ENCODE assay signal across 16 cellular contexts in genomic region chr20:59039233-59039632, GRCh38. TPM values are rescaled to one million over a fixed set of nuclear protein-coding genes. Genes with fewer than 3 reads are reported as not detected.
DNase-seq lines count a peak whose midpoint lies in the region; ATAC-seq and TF ChIP-seq lines count a peak whose summit lies in the region.
"Had no signal": no experiment of that assay in that cellular context is flagged by ENCODE, and none has a peak within 500 bp of the region (broad histone marks: within the 10 kb centered on the region; RNA-seq: fewer than 3 reads in every experiment).

No MANE protein-coding gene starts in this region.

- TF ChIP-seq CTCF in HFFc6 (IDR thresholded peaks at IDR 0.05): no peak
- TF ChIP-seq CTCF in fibroblast of mammary gland (conservative IDR thresholded peaks at IDR 0.05; ENCODE audit: control insufficient read depth, insufficient read depth, low read depth, low read length): no peak

- H3K36me3 Mint-ChIP-seq in HFFc6 (ENCODE audit: low read depth): peaks cover 48% of the 10 kb centered on the region
- H3K36me3 Mint-ChIP-seq in activated T-helper 1 cell treated with anti-CD3 and anti-CD28 coated beads, Interleukin-12 subunit alpha, Interleukin-12 subunit beta, Interleukin-2, Interleukin-4 antibody, amounts not matched to agents 30 ng/mL and 10 ng/mL and 1 ng/mL, durations not matched to agents 14 hours and 24 hours and 36 hours (ENCODE audit: low read depth): peaks cover 47% of the 10 kb centered on the region

- no peak for ATAC-seq in GM19023 (IDR thresholded peaks at IDR 0.05; ENCODE audit: unreplicated experiment)
- ATAC-seq: lower lobe of right lung, T-helper 17 cell had no signal

- no peaks in the 10 kb centered on the region; the same call in 1 of the 2 replicates for H3K9me3 Mint-ChIP-seq in HFFc6
- no peaks in the 10 kb centered on the region for H3K9me3 Mint-ChIP-seq in activated T-helper 1 cell treated with anti-CD3 and anti-CD28 coated beads, Interleukin-12 subunit alpha, Interleukin-12 subunit beta, Interleukin-2, Interleukin-4 antibody, amounts not matched to agents 30 ng/mL and 10 ng/mL and 1 ng/mL, durations not matched to agents 14 hours and 24 hours and 36 hours

- H3K27ac Mint-ChIP-seq in HFFc6: 0 out of 2 replicates have a peak overlapping the region, but pooled peaks have one; percentile 16
- H3K27ac Mint-ChIP-seq in activated T-helper 1 cell treated with anti-CD3 and anti-CD28 coated beads, Interleukin-12 subunit alpha, Interleukin-12 subunit beta, Interleukin-2, Interleukin-4 antibody, amounts not matched to agents 30 ng/mL and 10 ng/mL and 1 ng/mL, durations not matched to agents 14 hours and 24 hours and 36 hours: peak overlapping the region; percentile 33

- H3K4me3 Mint-ChIP-seq in HFFc6: no peak overlapping the region
- peak overlapping the region; percentile 59 for H3K4me3 Mint-ChIP-seq in activated T-helper 1 cell treated with anti-CD3 and anti-CD28 coated beads, Interleukin-12 subunit alpha, Interleukin-12 subunit beta, Interleukin-2, Interleukin-4 antibody, amounts not matched to agents 30 ng/mL and 10 ng/mL and 1 ng/mL, durations not matched to agents 14 hours and 24 hours and 36 hours

- intact Hi-C loops in activated T-helper 1 cell treated with anti-CD3 and anti-CD28 coated beads, Interleukin-12 subunit alpha, Interleukin-12 subunit beta, Interleukin-2, Interleukin-4 antibody, amounts not matched to agents 30 ng/mL and 10 ng/mL and 1 ng/mL, durations not matched to agents 14 hours and 24 hours and 36 hours (cut with micrococcal nuclease): no loop called here

- peaks cover 45% of the 10 kb centered on the region for H3K4me1 Mint-ChIP-seq in HFFc6 (ENCODE audit: low read depth)
- H3K4me1 Mint-ChIP-seq in activated T-helper 1 cell treated with anti-CD3 and anti-CD28 coated beads, Interleukin-12 subunit alpha, Interleukin-12 subunit beta, Interleukin-2, Interleukin-4 antibody, amounts not matched to agents 30 ng/mL and 10 ng/mL and 1 ng/mL, durations not matched to agents 14 hours and 24 hours and 36 hours (ENCODE audit: low read depth): peaks cover 61% of the 10 kb centered on the region

- in situ Hi-C loops in G401 (cut with HindIII; ENCODE audit: low sequenced_read_pairs): no loop called here

- H3K27me3 ChIP-seq in H7 (ENCODE audit: control insufficient read depth, insufficient read depth, low read length): no peaks in the 10 kb centered on the region; the same call in 1 of the 2 replicates
- H3K27me3 ChIP-seq: esophagus squamous epithelium, Peyer's patch had no signal

- H3K4me3 ChIP-seq in fibroblast of mammary gland (ENCODE audit: control insufficient read depth, low read depth, low read length): no peak overlapping the region
- H3K4me3 ChIP-seq in H7 (ENCODE audit: insufficient read depth, low read depth, low read length): no peak overlapping the region
- H3K4me3 ChIP-seq: esophagus squamous epithelium, lower lobe of right lung had no signal

- DNase-seq in SIG-M5 treated with dmso at 0.1 percent for 504 hours (lab: John Stamatoyannopoulos, UW; ENCODE audit: unreplicated experiment): peak; percentile 13
- no peak for DNase-seq in SIG-M5 (lab: John Stamatoyannopoulos, UW)
- DNase-seq in HFFc6: no peak
- no peak for DNase-seq in activated T-helper 1 cell treated with anti-CD3 and anti-CD28 coated beads, Interleukin-12 subunit alpha, Interleukin-12 subunit beta, Interleukin-2, Interleukin-4 antibody, amounts not matched to agents 30 ng/mL and 10 ng/mL and 1 ng/mL, durations not matched to agents 14 hours and 24 hours and 36 hours (ENCODE audit: low spot score)
- peak; percentile 55 for DNase-seq in fibroblast of mammary gland (ENCODE audit: low read depth)
- DNase-seq in H7: no peak
- DNase-seq in G401 (ENCODE audit: low spot score): no peak
- DNase-seq: 8988T; activated CD4-positive, alpha-beta T cell treated with anti-CD3 and anti-CD28 coated beads for 48 hours; esophagus squamous epithelium; lower lobe of right lung; NCI-H1417 treated with DMSO at 0.1 percent for 48 hours; NCI-H446 treated with DMSO at 0.1 percent for 48 hours; Peyer's patch; T-helper 17 cell had no signal

- H3K36me3 ChIP-seq in H7 (replicated peaks; ENCODE audit: control insufficient read depth, insufficient read depth, low read length): peaks cover 5% of the 10 kb centered on the region

- no peaks in the 10 kb centered on the region; the same call in 1 of the 2 replicates for H3K27me3 Mint-ChIP-seq in HFFc6 (ENCODE audit: insufficient read depth)
- H3K27me3 Mint-ChIP-seq in activated T-helper 1 cell treated with anti-CD3 and anti-CD28 coated beads, Interleukin-12 subunit alpha, Interleukin-12 subunit beta, Interleukin-2, Interleukin-4 antibody, amounts not matched to agents 30 ng/mL and 10 ng/mL and 1 ng/mL, durations not matched to agents 14 hours and 24 hours and 36 hours (ENCODE audit: insufficient read depth): no peaks in the 10 kb centered on the region
- H3K27me3 Mint-ChIP-seq: T-helper 17 cell had no signal

RNA-seq across cellular contexts. Expression of gene PRELID3B, which starts 3.4 kb away (rescaled TPM):
- total RNA-seq in HFFc6 (2021; fragmentation: NEBNext Ultra II Directional; extraction: Animal tissue kit (Norgen Biotek cat#: 25700)): 10 to 100 TPM; 55.2 to 64.1 (median 59.8) TPM
- total RNA-seq in activated T-helper 1 cell treated with anti-CD3 and anti-CD28 coated beads, Interleukin-12 subunit alpha, Interleukin-12 subunit beta, Interleukin-2, Interleukin-4 antibody, amounts not matched to agents 30 ng/mL and 10 ng/mL and 1 ng/mL, durations not matched to agents 14 hours and 24 hours and 36 hours: 121 and 123 TPM in 2 replicates
- total RNA-seq in H7 (2014; rRNA removed; shearing (Covaris generic)): 29.5 and 36.3 TPM in 2 replicates
- total RNA-seq in G401 (2014; rRNA removed; shearing (Covaris generic)): 49.6 and 76.2 TPM in 2 replicates

RNA-seq across cellular contexts. Expression of gene ATP5F1E, which starts 7.1 kb away (rescaled TPM):
- total RNA-seq in HFFc6 (2021; fragmentation: NEBNext Ultra II Directional; extraction: Animal tissue kit (Norgen Biotek cat#: 25700)): 10 to 100 TPM; 75.0 to 91.4 (median 84.4) TPM
- total RNA-seq in activated T-helper 1 cell treated with anti-CD3 and anti-CD28 coated beads, Interleukin-12 subunit alpha, Interleukin-12 subunit beta, Interleukin-2, Interleukin-4 antibody, amounts not matched to agents 30 ng/mL and 10 ng/mL and 1 ng/mL, durations not matched to agents 14 hours and 24 hours and 36 hours: 81.3 and 84.6 TPM in 2 replicates
- 14.3 and 16.4 TPM in 2 replicates for total RNA-seq in H7 (2014; rRNA removed; shearing (Covaris generic))
- total RNA-seq in G401 (2014; rRNA removed; shearing (Covaris generic)): 35.4 and 51.3 TPM in 2 replicates

RNA-seq across cellular contexts. Expression of gene TUBB1, which starts 20.0 kb away (rescaled TPM):
- not detected for total RNA-seq in HFFc6 (2021; fragmentation: NEBNext Ultra II Directional; extraction: Animal tissue kit (Norgen Biotek cat#: 25700))
- total RNA-seq in activated T-helper 1 cell treated with anti-CD3 and anti-CD28 coated beads, Interleukin-12 subunit alpha, Interleukin-12 subunit beta, Interleukin-2, Interleukin-4 antibody, amounts not matched to agents 30 ng/mL and 10 ng/mL and 1 ng/mL, durations not matched to agents 14 hours and 24 hours and 36 hours: not detected in 2 replicates
- total RNA-seq in H7 (2014; rRNA removed; shearing (Covaris generic)): not detected in 2 replicates
- total RNA-seq in G401 (2014; rRNA removed; shearing (Covaris generic)): not detected in 2 replicates
- total RNA-seq: Peyer's patch had no signal

RNA-seq across cellular contexts. Expression of gene CTSZ, which starts 32.2 kb away (rescaled TPM):
- total RNA-seq in HFFc6 (2021; fragmentation: NEBNext Ultra II Directional; extraction: Animal tissue kit (Norgen Biotek cat#: 25700)): 100 to 1,000 TPM; 124 to 240 (median 136) TPM
- 46.4 and 54.1 TPM in 2 replicates for total RNA-seq in activated T-helper 1 cell treated with anti-CD3 and anti-CD28 coated beads, Interleukin-12 subunit alpha, Interleukin-12 subunit beta, Interleukin-2, Interleukin-4 antibody, amounts not matched to agents 30 ng/mL and 10 ng/mL and 1 ng/mL, durations not matched to agents 14 hours and 24 hours and 36 hours
- 12.9 and 19.7 TPM in 2 replicates for total RNA-seq in H7 (2014; rRNA removed; shearing (Covaris generic))
- not detected in 2 replicates for total RNA-seq in G401 (2014; rRNA removed; shearing (Covaris generic))

RNA-seq across cellular contexts. Expression of gene NELFCD, which starts 58.2 kb away (rescaled TPM):
- total RNA-seq in HFFc6 (2021; fragmentation: NEBNext Ultra II Directional; extraction: Animal tissue kit (Norgen Biotek cat#: 25700)): 10 to 100 TPM; 52.3 to 64.0 (median 62.1) TPM
- 121 and 135 TPM in 2 replicates for total RNA-seq in activated T-helper 1 cell treated with anti-CD3 and anti-CD28 coated beads, Interleukin-12 subunit alpha, Interleukin-12 subunit beta, Interleukin-2, Interleukin-4 antibody, amounts not matched to agents 30 ng/mL and 10 ng/mL and 1 ng/mL, durations not matched to agents 14 hours and 24 hours and 36 hours
- total RNA-seq in H7 (2014; rRNA removed; shearing (Covaris generic)): 36.8 and 39.8 TPM in 2 replicates
- 58.0 and 58.9 TPM in 2 replicates for total RNA-seq in G401 (2014; rRNA removed; shearing (Covaris generic))

Comparison
In these comparisons a context has a peak if more than half of its experiments do, and no peak if none do; other contexts are left out.
1. DNase-seq: peak in SIG-M5 treated with dmso at 0.1 percent for 504 hours (single experiment) and fibroblast of mammary gland (single experiment); none in SIG-M5 (single experiment), HFFc6 (single experiment), activated T-helper 1 cell treated with anti-CD3 and anti-CD28 coated beads, Interleukin-12 subunit alpha, Interleukin-12 subunit beta, Interleukin-2, Interleukin-4 antibody, amounts not matched to agents 30 ng/mL and 10 ng/mL and 1 ng/mL, durations not matched to agents 14 hours and 24 hours and 36 hours (single experiment), H7 (single experiment) and G401 (single experiment).